In the genomic region with DNA sequence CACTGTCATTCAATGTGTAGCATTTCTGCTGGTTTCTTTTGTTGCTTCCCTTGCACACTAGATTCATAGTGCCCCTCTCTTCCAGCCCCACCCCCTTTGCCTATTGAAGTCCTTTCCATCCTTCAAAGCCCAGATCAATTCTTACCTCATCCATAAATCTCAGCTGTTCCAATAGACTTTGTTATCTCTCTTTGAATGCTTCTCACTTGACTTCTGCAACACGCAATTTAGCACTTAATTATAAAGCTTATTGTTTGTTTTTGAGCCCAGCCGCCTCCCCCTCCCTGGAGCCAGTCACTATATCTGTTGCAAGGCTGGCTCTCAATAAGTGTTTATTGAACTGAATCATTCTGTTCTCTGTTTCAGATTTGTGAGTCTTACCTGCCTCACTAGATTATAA, we compare ENCODE assay signal across 1 cellular context.
TF ChIP-seq lines count a peak whose summit lies in the region.

No MANE protein-coding gene starts in this region.

TF ChIP-seq in K562, 482 proteins besides CTCF, POLR2A, EP300 and RAD21 (continued from another document):
- TF ChIP-seq USF2 (CRISPR knock-in tag; IDR thresholded peaks at IDR 0.05) (no peak), KDM1A (IDR thresholded peaks at IDR 0.05) (peak; percentile 49 to 55; a peak in 2 of 4 replicates)
